In the genomic region with DNA sequence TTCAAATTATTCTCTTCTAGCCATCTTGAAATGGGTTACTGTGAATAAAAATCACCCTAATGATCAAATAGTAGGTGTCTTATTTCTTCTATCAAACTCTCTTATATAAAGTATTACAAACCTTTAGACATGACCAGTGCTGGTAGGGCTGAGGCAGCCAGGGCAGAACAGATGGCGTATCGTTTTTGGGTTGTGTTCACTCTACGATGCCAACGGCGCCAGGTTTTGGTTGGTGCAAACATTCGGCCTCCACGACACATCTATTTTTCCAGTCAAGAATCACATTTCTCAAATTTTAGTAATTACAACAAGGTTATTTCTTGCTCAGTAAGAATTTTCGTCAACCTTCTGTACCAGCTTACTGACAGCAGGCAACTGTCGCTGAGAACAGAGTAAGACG, we compare ENCODE assay signal across 10 cellular contexts. TPM values are rescaled to one million over a fixed set of nuclear protein-coding genes. Genes with fewer than 3 reads are reported as not detected.
A peak's percentile ranks its signal among the peaks of the same experiment; 100 is the strongest.
DNase-seq lines count a peak whose midpoint lies in the region; ATAC-seq and TF ChIP-seq lines count a peak whose summit lies in the region.
"Had no signal": no experiment of that assay in that cellular context is flagged by ENCODE, and none has a peak within 500 bp of the region (broad histone marks: within the 10 kb centered on the region; RNA-seq: fewer than 3 reads in every experiment).

No MANE protein-coding gene starts in this region.

- no peak for DNase-seq in AG10803 (ENCODE audit: low read depth)
- DNase-seq in HCT116 (ENCODE audit: low read depth, low spot score): no peak
- no peak for DNase-seq in astrocyte of the cerebellum (ENCODE audit: low read depth)
- DNase-seq in lower lobe of right lung: no peak
- DNase-seq in ecto neural progenitor cell (ENCODE audit: low spot score): no peak
- no peak for DNase-seq in NCI-H526 treated with DMSO at 0.1 percent for 48 hours (lab: John Stamatoyannopoulos, UW)
- no peak for DNase-seq in GM03348 (ENCODE audit: low spot score)
- DNase-seq: hippocampal formation; stimulated activated CD4-positive, alpha-beta T cell treated with anti-CD3 and anti-CD28 coated beads, Interleukin-4, amount 100 ng/mL, for 24 hours had no signal

- H3K9ac ChIP-seq in HCT116 (ENCODE audit: low read length): 0 out of 2 replicates have a peak overlapping the region, but pooled peaks have one; percentile 99

- RAD21 ChIA-PET in HCT116 (lab: Charles Lee; ENCODE audit: low non-redundant PET in 1 of 2, low total read pairs in 2 of 2, uncharacterized antibody in 2 of 2, unreplicated experiment in 2 of 2): no interaction called here

- H3K36me3 ChIP-seq in HCT116 (ENCODE audit: control insufficient read depth in 1 of 2, insufficient read depth in 2 of 2, low read length in 2 of 2) (peaks cover 51 to 59% of the 10 kb centered on the region in 2 experiments), lower lobe of right lung (peaks cover 56% of the 10 kb centered on the region)

- H2AFZ ChIP-seq in HCT116 (ENCODE audit: low read depth, low read length, poor library complexity, severe bottlenecking): no peak overlapping the region

- in situ Hi-C loops in astrocyte of the cerebellum (cut with HindIII; ENCODE audit: low sequenced_read_pairs): loop anchor here (5.0 kb wide), 1 partner anchor 75 kb away; no protein-coding TSS in a partner anchor

- TF ChIP-seq RAD21 in HCT116 (IDR thresholded peaks at IDR 0.05; ENCODE audit: low read depth): no peak

- H3K4me1 ChIP-seq in HCT116 (ENCODE audit: control insufficient read depth in 1 of 2, insufficient read depth in 2 of 2, low read length in 2 of 2) (peaks cover 4 to 35% of the 10 kb centered on the region in 2 experiments; a peak in 3 of 4 replicates), lower lobe of right lung (peaks cover 45% of the 10 kb centered on the region)

- BruUV-seq in HCT116 (replicated peaks; lab: Mats Ljungman, UMichigan): no TSS peak

- peaks cover 78% of the 10 kb centered on the region for H3K79me2 ChIP-seq in HCT116 (ENCODE audit: insufficient read depth, low read length)

- ATAC-seq in HCT116 (no peak), lower lobe of right lung (no peak), GM18519 (IDR thresholded peaks at IDR 0.05; ENCODE audit: low FRiP score, unreplicated experiment) (no peak)

- H3K4me2 ChIP-seq in HCT116 (ENCODE audit: low read length): peak overlapping the region; percentile 86

- H3K9me3 ChIP-seq in HCT116 (ENCODE audit: control insufficient read depth in 1 of 2, insufficient read depth in 1 of 2, low read depth in 1 of 2, low read length in 2 of 2) (no peaks in the 10 kb centered on the region), lower lobe of right lung (no peaks in the 10 kb centered on the region)

- POLR2A ChIA-PET in HCT116 (lab: Charles Lee): no interaction called here

- H3K27ac ChIP-seq in HCT116 (ENCODE audit: low read depth, low read length): peak overlapping the region; percentile 86; the same call in 1 of the 2 replicates
- H3K27ac ChIP-seq in lower lobe of right lung: no peak overlapping the region

- H3K27me3 ChIP-seq in HCT116 (ENCODE audit: insufficient read depth, low read length) (no peaks in the 10 kb centered on the region), lower lobe of right lung (ENCODE audit: low read depth) (no peaks in the 10 kb centered on the region)

- TF ChIP-seq POLR2A in HCT116 (IDR thresholded peaks at IDR 0.05; ENCODE audit: borderline replicate concordance, extremely low read depth, insufficient read depth, insufficient read length): no peak

- CTCF ChIA-PET in HCT116 (lab: Charles Lee): no interaction called here

- TF ChIP-seq CTCF in AG10803 (conservative IDR thresholded peaks at IDR 0.05; ENCODE audit: low read length): no peak
- no peak for TF ChIP-seq CTCF in HCT116 (IDR thresholded peaks at IDR 0.05 in 2 of 3, conservative IDR thresholded peaks at IDR 0.05 in 1 of 3; ENCODE audit: borderline replicate concordance in 1 of 3, insufficient read depth in 1 of 3, low read depth in 2 of 3, low read length in 2 of 3)
- no peak for TF ChIP-seq CTCF in astrocyte of the cerebellum (IDR thresholded peaks at IDR 0.05; ENCODE audit: low read depth, low read length, missing control alignments)
- no peak for TF ChIP-seq CTCF in lower lobe of right lung (IDR thresholded peaks at IDR 0.05)

- H4K20me1 ChIP-seq in HCT116 (ENCODE audit: insufficient read depth): peaks cover 44% of the 10 kb centered on the region; the same call in 1 of the 2 replicates

- peak overlapping the region; percentile 98 for H3K4me3 ChIP-seq in AG10803 (ENCODE audit: low read length)
- no peak overlapping the region for H3K4me3 ChIP-seq in HCT116 (replicated peaks in 1 of 2; ENCODE audit: low read depth in 1 of 2, low read length in 2 of 2)
- peak overlapping the region; percentile 66 for H3K4me3 ChIP-seq in astrocyte of the cerebellum (ENCODE audit: low read depth, low read length)
- peak overlapping the region; percentile 99 for H3K4me3 ChIP-seq in lower lobe of right lung

- intact Hi-C loops in HCT116 (cut with micrococcal nuclease) (no loop called here), lower lobe of right lung (cut with DNase I) (no loop called here)

- H3K9me2 ChIP-seq in HCT116 (ENCODE audit: insufficient read depth): no peaks in the 10 kb centered on the region

TF ChIP-seq in HCT116, 20 proteins besides CTCF, POLR2A, EP300 and RAD21:
- TF ChIP-seq POLR2AphosphoS5 (IDR thresholded peaks at IDR 0.05; ENCODE audit: low read depth, low read length): no peak
- TF ChIP-seq FOSL1 (IDR thresholded peaks at IDR 0.05; ENCODE audit: low read depth): no peak
- TF ChIP-seq SP1 (IDR thresholded peaks at IDR 0.05; ENCODE audit: low read depth): no peak
- TF ChIP-seq EZH2phosphoT487 (IDR thresholded peaks at IDR 0.05; ENCODE audit: borderline replicate concordance): no peak
- TF ChIP-seq, protein P1, sequence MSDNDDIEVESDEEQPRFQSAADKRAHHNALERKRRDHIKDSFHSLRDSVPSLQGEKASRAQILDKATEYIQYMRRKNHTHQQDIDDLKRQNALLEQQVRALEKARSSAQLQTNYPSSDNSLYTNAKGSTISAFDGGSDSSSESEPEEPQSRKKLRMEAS (IDR thresholded peaks at IDR 0.05): no peak
- no peak for TF ChIP-seq YY1 (IDR thresholded peaks at IDR 0.05; ENCODE audit: extremely low read depth, insufficient replicate concordance, low read depth, low read length)
- TF ChIP-seq ELF1 (IDR thresholded peaks at IDR 0.05; ENCODE audit: borderline replicate concordance, low read depth): no peak
- no peak for TF ChIP-seq EZH2 (IDR thresholded peaks at IDR 0.05)
- TF ChIP-seq, protein P2, sequence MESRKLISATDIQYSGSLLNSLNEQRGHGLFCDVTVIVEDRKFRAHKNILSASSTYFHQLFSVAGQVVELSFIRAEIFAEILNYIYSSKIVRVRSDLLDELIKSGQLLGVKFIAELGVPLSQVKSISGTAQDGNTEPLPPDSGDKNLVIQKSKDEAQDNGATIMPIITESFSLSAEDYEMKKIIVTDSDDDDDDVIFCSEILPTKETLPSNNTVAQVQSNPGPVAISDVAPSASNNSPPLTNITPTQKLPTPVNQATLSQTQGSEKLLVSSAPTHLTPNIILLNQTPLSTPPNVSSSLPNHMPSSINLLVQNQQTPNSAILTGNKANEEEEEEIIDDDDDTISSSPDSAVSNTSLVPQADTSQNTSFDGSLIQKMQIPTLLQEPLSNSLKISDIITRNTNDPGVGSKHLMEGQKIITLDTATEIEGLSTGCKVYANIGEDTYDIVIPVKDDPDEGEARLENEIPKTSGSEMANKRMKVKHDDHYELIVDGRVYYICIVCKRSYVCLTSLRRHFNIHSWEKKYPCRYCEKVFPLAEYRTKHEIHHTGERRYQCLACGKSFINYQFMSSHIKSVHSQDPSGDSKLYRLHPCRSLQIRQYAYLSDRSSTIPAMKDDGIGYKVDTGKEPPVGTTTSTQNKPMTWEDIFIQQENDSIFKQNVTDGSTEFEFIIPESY (IDR thresholded peaks at IDR 0.05; ENCODE audit: extremely low read depth, insufficient replicate concordance, low read length): no peak
- no peak for TF ChIP-seq EGR1 (IDR thresholded peaks at IDR 0.05; ENCODE audit: low read depth)
- TF ChIP-seq CBX3 (IDR thresholded peaks at IDR 0.05; ENCODE audit: low read depth): no peak
- no peak for TF ChIP-seq ZFX (IDR thresholded peaks at IDR 0.05)

RNA-seq across cellular contexts. Expression of a gene that starts 2.2 kb away (rescaled TPM):
- total RNA-seq in HCT116 (2021; ENCODE audit: unreplicated experiment) (3,818 TPM), lower lobe of right lung (1,655 TPM)
- polyA plus RNA-seq in HCT116 (2012): 5,600 and 5,800 TPM in 2 replicates

RNA-seq across cellular contexts. Expression of a gene that starts 2.6 kb away (rescaled TPM):
- total RNA-seq in HCT116 (2021; ENCODE audit: unreplicated experiment): 25.8 TPM
- 8.7 and 9.8 TPM in 2 replicates for polyA plus RNA-seq in HCT116 (2012)
- 4.1 TPM for total RNA-seq in lower lobe of right lung

RNA-seq across cellular contexts. Expression of a gene that starts 4.9 kb away (rescaled TPM):
- total RNA-seq in HCT116 (2021; ENCODE audit: unreplicated experiment) (28.3 TPM), lower lobe of right lung (26.1 TPM)
- 25.5 and 28.1 TPM in 2 replicates for polyA plus RNA-seq in HCT116 (2012)

Comparison
In these comparisons a context has a peak if more than half of its experiments do, and no peak if none do; other contexts are left out.
1. H3K4me3 ChIP-seq: peak in AG10803 (single experiment), astrocyte of the cerebellum (single experiment) and lower lobe of right lung (single experiment); none in HCT116 (0 of 2).